15 cellular contexts compared by ENCODE assay signal in genomic region chr5:138626333-138626944, GRCh38.
"Had no signal": no experiment of that assay in that cellular context is flagged by ENCODE, and none has a peak within 500 bp of the region (broad histone marks: within the 10 kb centered on the region; RNA-seq: fewer than 3 reads in every experiment).

No MANE protein-coding gene starts in this region.

- H3K4me3 Mint-ChIP-seq: activated CD4-positive, alpha-beta T cell treated with anti-CD3 and anti-CD28 coated beads for 36 hours; activated CD8-positive, alpha-beta T cell treated with anti-CD3 and anti-CD28 coated beads, Interleukin-2, amount 10 ng/mL, durations not matched to agents 7 days and 5 days; activated T-helper 1 cell treated with anti-CD3 and anti-CD28 coated beads, Interleukin-12 subunit alpha, Interleukin-12 subunit beta, Interleukin-2, Interleukin-4 antibody, amounts not matched to agents 30 ng/mL and 10 ng/mL and 1 ng/mL, durations not matched to agents 14 hours and 24 hours and 36 hours had no signal

- H3K27ac Mint-ChIP-seq: activated CD4-positive, alpha-beta T cell treated with anti-CD3 and anti-CD28 coated beads for 36 hours; activated CD8-positive, alpha-beta T cell treated with anti-CD3 and anti-CD28 coated beads, Interleukin-2, amount 10 ng/mL, durations not matched to agents 7 days and 5 days; activated T-helper 1 cell treated with anti-CD3 and anti-CD28 coated beads, Interleukin-12 subunit alpha, Interleukin-12 subunit beta, Interleukin-2, Interleukin-4 antibody, amounts not matched to agents 30 ng/mL and 10 ng/mL and 1 ng/mL, durations not matched to agents 14 hours and 24 hours and 36 hours had no signal

- DNase-seq: activated CD4-positive, alpha-beta T cell treated with anti-CD3 and anti-CD28 coated beads for 36 hours; activated CD8-positive, alpha-beta memory T cell treated with anti-CD3 and anti-CD28 coated beads, Interleukin-2, amount 50 U/mL, for 48 hours; activated CD8-positive, alpha-beta T cell treated with anti-CD3 and anti-CD28 coated beads, Interleukin-2, amount 10 ng/mL, durations not matched to agents 7 days and 5 days; activated naive CD4-positive, alpha-beta T cell; colonic mucosa; effector CD8-positive, alpha-beta T cell; left ventricle myocardium superior; mesendoderm; small intestine; T-helper 9 cell; thyroid gland; uterus had no signal

- H3K9me3 Mint-ChIP-seq: activated T-helper 1 cell treated with anti-CD3 and anti-CD28 coated beads, Interleukin-12 subunit alpha, Interleukin-12 subunit beta, Interleukin-2, Interleukin-4 antibody, amounts not matched to agents 30 ng/mL and 10 ng/mL and 1 ng/mL, durations not matched to agents 14 hours and 24 hours and 36 hours had no signal

- H3K4me1 Mint-ChIP-seq: activated CD4-positive, alpha-beta T cell treated with anti-CD3 and anti-CD28 coated beads for 36 hours had no signal

- H3K9me3 ChIP-seq: colonic mucosa, gastroesophageal sphincter, thyroid gland, uterus had no signal

- H3K36me3 ChIP-seq: cardiac muscle cell, colonic mucosa, gastroesophageal sphincter, thyroid gland, uterus had no signal

- H3K27me3 ChIP-seq: cardiac muscle cell, colonic mucosa, gastroesophageal sphincter, thyroid gland, uterus had no signal

- H3K27ac ChIP-seq: cardiac muscle cell, colonic mucosa, gastroesophageal sphincter, thyroid gland, uterus had no signal

- ATAC-seq: activated CD4-positive, alpha-beta T cell treated with anti-CD3 and anti-CD28 coated beads for 36 hours; activated CD8-positive, alpha-beta T cell treated with anti-CD3 and anti-CD28 coated beads, Interleukin-2, amount 10 ng/mL, durations not matched to agents 7 days and 5 days; gastroesophageal sphincter; left ventricle myocardium superior had no signal

- H3K4me1 ChIP-seq: colonic mucosa, gastroesophageal sphincter, thyroid gland, uterus had no signal

- H3K4me3 ChIP-seq: cardiac muscle cell, colonic mucosa, gastroesophageal sphincter, thyroid gland, uterus had no signal
